Comparison of ENCODE assay signal across 21 cellular contexts in genomic region chr11:79150966-79151365, GRCh38.
DNase-seq lines count a peak whose midpoint lies in the region; ATAC-seq, FAIRE-seq and TF ChIP-seq lines count a peak whose summit lies in the region.
"Had no signal": no experiment of that assay in that cellular context is flagged by ENCODE, and none has a peak within 500 bp of the region (broad histone marks: within the 10 kb centered on the region; RNA-seq: fewer than 3 reads in every experiment).

No MANE protein-coding gene starts in this region.

- H3K9me2 ChIP-seq in MM.1S (replicated peaks; ENCODE audit: insufficient read depth, low read length): no peaks in the 10 kb centered on the region

- no peaks in the 10 kb centered on the region for H3K27me3 Mint-ChIP-seq in astrocyte (ENCODE audit: low read depth, unreplicated experiment)

- H3K4me1 Mint-ChIP-seq in astrocyte (ENCODE audit: low read depth, unreplicated experiment): no peaks in the 10 kb centered on the region
- H3K4me1 Mint-ChIP-seq: CD14-positive monocyte had no signal

- no peaks in the 10 kb centered on the region for H3K79me2 ChIP-seq in astrocyte (ENCODE audit: insufficient read depth, low read length)
- no peaks in the 10 kb centered on the region for H3K79me2 ChIP-seq in MM.1S (ENCODE audit: low read length)

- H3K27ac ChIP-seq in AG04450 (ENCODE audit: low read depth, low read length) (no peak overlapping the region), astrocyte (ENCODE audit: low read depth, low read length) (no peak overlapping the region), MM.1S (ENCODE audit: low read length) (no peak overlapping the region)
- H3K27ac ChIP-seq: SJCRH30 had no signal

- no peak for FAIRE-seq in astrocyte (lab: Jason Lieb, UNC)
- FAIRE-seq: A204.1, H1, HepG2 had no signal

- no peaks in the 10 kb centered on the region for H3F3A ChIP-seq in MM.1S (ENCODE audit: insufficient read depth, low read length)

- H3K4me1 ChIP-seq in astrocyte (ENCODE audit: insufficient read depth, low read length) (no peaks in the 10 kb centered on the region), MM.1S (ENCODE audit: low read length) (no peaks in the 10 kb centered on the region)
- H3K4me1 ChIP-seq: Caco-2, SJCRH30 had no signal

- H3K4me3 Mint-ChIP-seq in astrocyte (ENCODE audit: unreplicated experiment): no peak overlapping the region
- H3K4me3 Mint-ChIP-seq: CD14-positive monocyte had no signal

- peak; percentile 30 for DNase-seq in AG04450 (ENCODE audit: low read depth, low spot score)
- DNase-seq in HT1080 (ENCODE audit: low read depth): peak; percentile 81
- peak; percentile 65 for DNase-seq in astrocyte (ENCODE audit: low read depth)
- DNase-seq in fibroblast of mammary gland (ENCODE audit: low read depth): peak; percentile 60
- no peak for DNase-seq in MM.1S
- DNase-seq in DMS153 treated with DMSO at 0.1 percent for 48 hours (lab: John Stamatoyannopoulos, UW; ENCODE audit: unreplicated experiment): no peak
- DNase-seq in posterior cingulate gyrus: no peak
- DNase-seq: Caco-2, DMS79, Karpas-422, NCI-H187 treated with DMSO at 0.1 percent for 48 hours, NCI-H2171, NCI-H510A, NCI-H82 had no signal

- no peak overlapping the region for H2AFZ ChIP-seq in astrocyte (ENCODE audit: low read depth, low read length)
- H2AFZ ChIP-seq in MM.1S (ENCODE audit: low read length): no peak overlapping the region

- CTCF ChIA-PET in AG04450 (lab: Charles Lee): no interaction called here

- no peak for TF ChIP-seq CTCF in AG04450 (IDR thresholded peaks at IDR 0.05; ENCODE audit: low read depth, low read length)
- no peak for TF ChIP-seq CTCF in astrocyte (IDR thresholded peaks at IDR 0.05; ENCODE audit: insufficient read depth, low read depth, low read length)
- TF ChIP-seq CTCF in fibroblast of mammary gland (conservative IDR thresholded peaks at IDR 0.05; ENCODE audit: control insufficient read depth, insufficient read depth, low read depth, low read length): no peak
- TF ChIP-seq CTCF in MM.1S (IDR thresholded peaks at IDR 0.05; ENCODE audit: low read length): no peak

- H3K27me3 ChIP-seq in AG04450 (ENCODE audit: control insufficient read depth, insufficient read depth, low read length) (no peaks in the 10 kb centered on the region), astrocyte (ENCODE audit: insufficient read depth, low read length) (no peaks in the 10 kb centered on the region), MM.1S (replicated peaks; ENCODE audit: insufficient read depth, low read length) (no peaks in the 10 kb centered on the region)
- H3K27me3 ChIP-seq: SJCRH30 had no signal

- H3K9me3 ChIP-seq in AG04450 (ENCODE audit: control insufficient read depth, insufficient read depth, low read length) (no peaks in the 10 kb centered on the region), astrocyte (ENCODE audit: insufficient read depth, low read depth, low read length) (no peaks in the 10 kb centered on the region), MM.1S (replicated peaks; ENCODE audit: insufficient read depth, low read length) (no peaks in the 10 kb centered on the region)
- H3K9me3 ChIP-seq: Caco-2, SJCRH30 had no signal

- no peak overlapping the region for H3K4me3 ChIP-seq in AG04450 (ENCODE audit: low read depth, low read length)
- no peak overlapping the region for H3K4me3 ChIP-seq in astrocyte (ENCODE audit: insufficient read depth, low read depth, low read length)
- no peak overlapping the region for H3K4me3 ChIP-seq in fibroblast of mammary gland (ENCODE audit: control insufficient read depth, low read depth, low read length)
- H3K4me3 ChIP-seq in MM.1S (ENCODE audit: low read length): no peak overlapping the region
- H3K4me3 ChIP-seq: SJCRH30 had no signal

- POLR2A ChIA-PET in AG04450 (lab: Yijun Ruan, JAX): no interaction called here

- H4K20me1 ChIP-seq in astrocyte (ENCODE audit: insufficient read depth, low read length): no peaks in the 10 kb centered on the region
- no peaks in the 10 kb centered on the region for H4K20me1 ChIP-seq in MM.1S (ENCODE audit: insufficient read depth, low read length)

- intact Hi-C loops in posterior cingulate gyrus (cut with DNase I): no loop called here

- peaks cover 3% of the 10 kb centered on the region for H3K36me3 Mint-ChIP-seq in astrocyte (ENCODE audit: low read depth, unreplicated experiment)
- H3K36me3 Mint-ChIP-seq: CD14-positive monocyte had no signal

- H3K9ac ChIP-seq in astrocyte (ENCODE audit: low read length): no peak overlapping the region
- no peak overlapping the region for H3K9ac ChIP-seq in MM.1S (ENCODE audit: low read length)

- ATAC-seq in GM18519 (IDR thresholded peaks at IDR 0.05; ENCODE audit: low FRiP score, unreplicated experiment): no peak
- ATAC-seq: HepG2, Panc1 had no signal

- H3K36me3 ChIP-seq in astrocyte (ENCODE audit: insufficient read depth, low read length): no peaks in the 10 kb centered on the region
- H3K36me3 ChIP-seq in MM.1S (replicated peaks; ENCODE audit: insufficient read depth, low read length): no peaks in the 10 kb centered on the region
- H3K36me3 ChIP-seq: SJCRH30 had no signal

- no peak overlapping the region for H3K27ac Mint-ChIP-seq in astrocyte (ENCODE audit: unreplicated experiment)
- H3K27ac Mint-ChIP-seq: CD14-positive monocyte had no signal

- H3K9me3 Mint-ChIP-seq in astrocyte (ENCODE audit: unreplicated experiment): peaks cover 2% of the 10 kb centered on the region

- H3K4me2 ChIP-seq in astrocyte (ENCODE audit: low read length) (peak overlapping the region; percentile 13), MM.1S (ENCODE audit: low read depth, low read length) (no peak overlapping the region)

Comparison
In these comparisons a context has a peak if more than half of its experiments do, and no peak if none do; other contexts are left out.
1. DNase-seq: peak in AG04450 (single experiment), HT1080 (single experiment), astrocyte (single experiment) and fibroblast of mammary gland (single experiment); none in MM.1S (single experiment), DMS153 treated with DMSO at 0.1 percent for 48 hours (single experiment) and posterior cingulate gyrus (0 of 10).